Comparison of ENCODE assay signal across 9 cellular contexts in genomic region chr20:41411458-41411857, GRCh38. TPM values are rescaled to one million over a fixed set of nuclear protein-coding genes. Genes with fewer than 3 reads are reported as not detected.
A peak's percentile ranks its signal among the peaks of the same experiment; 100 is the strongest.
DNase-seq lines count a peak whose midpoint lies in the region; ATAC-seq, FAIRE-seq and TF ChIP-seq lines count a peak whose summit lies in the region.
"Had no signal": no experiment of that assay in that cellular context is flagged by ENCODE, and none has a peak within 500 bp of the region (broad histone marks: within the 10 kb centered on the region; RNA-seq: fewer than 3 reads in every experiment).

No MANE protein-coding gene starts in this region.

- H3K4me3 Mint-ChIP-seq in activated naive CD8-positive, alpha-beta T cell treated with anti-CD3 and anti-CD28 coated beads, Interleukin-2, amount 50 U/mL, for 24 hours, result no peak overlapping the region

- H3K4me3 ChIP-seq in A673 (ENCODE audit: low read depth, low read length, poor library complexity, severe bottlenecking) (no peak overlapping the region), HL-60 (replicated peaks; ENCODE audit: insufficient read depth, low read length) (no peak overlapping the region), kidney (ENCODE audit: low read length in 2 of 2) (no peak overlapping the region)

- H3K27me3 ChIP-seq in A673 (replicated peaks; ENCODE audit: insufficient read depth, low read depth, low read length, poor library complexity), result no peaks in the 10 kb centered on the region
- H3K27me3 ChIP-seq in HL-60 (ENCODE audit: insufficient read depth, poor library complexity, severe bottlenecking), result no peaks in the 10 kb centered on the region

- H3K27ac Mint-ChIP-seq in activated naive CD8-positive, alpha-beta T cell treated with anti-CD3 and anti-CD28 coated beads, Interleukin-2, amount 50 U/mL, for 24 hours, result no peak overlapping the region

- intact Hi-C loops in A673 (cut with micrococcal nuclease; ENCODE audit: unreplicated experiment) (no loop called here), kidney (cut with DNase I) (no loop called here)

- peaks cover 14% of the 10 kb centered on the region for H3K4me1 Mint-ChIP-seq in activated naive CD8-positive, alpha-beta T cell treated with anti-CD3 and anti-CD28 coated beads, Interleukin-2, amount 50 U/mL, for 24 hours

- no peaks in the 10 kb centered on the region for H3K4me1 ChIP-seq in A673 (ENCODE audit: insufficient read depth, low read length, poor library complexity, severe bottlenecking)
- H3K4me1 ChIP-seq in kidney (ENCODE audit: control insufficient read depth in 1 of 2, insufficient read depth in 1 of 2, low read depth in 1 of 2, low read length in 2 of 2), result no peaks in the 10 kb centered on the region

- H3K9me3 ChIP-seq in A673 (ENCODE audit: low read depth, low read length, poor library complexity, severe bottlenecking) (no peaks in the 10 kb centered on the region), kidney (ENCODE audit: control insufficient read depth in 1 of 2, low read length in 2 of 2) (no peaks in the 10 kb centered on the region)

- no peaks in the 10 kb centered on the region for H3K9me3 Mint-ChIP-seq in activated naive CD8-positive, alpha-beta T cell treated with anti-CD3 and anti-CD28 coated beads, Interleukin-2, amount 50 U/mL, for 24 hours

- CTCF ChIA-PET in A673 (lab: Charles Lee), result interaction anchor here (0.6 kb wide), 1 partner anchor 264 kb away, joined by 3 read pairs; no protein-coding TSS in a partner anchor

- H3K27ac ChIP-seq in A673 (ENCODE audit: low read depth, low read length, poor library complexity, severe bottlenecking) (no peak overlapping the region), HL-60 (replicated peaks) (no peak overlapping the region), kidney (ENCODE audit: low read depth in 2 of 2, low read length in 2 of 2) (no peak overlapping the region)

- no peak overlapping the region for H3K9ac ChIP-seq in kidney (ENCODE audit: low read length in 2 of 2)

- H3K36me3 ChIP-seq in A673 (ENCODE audit: insufficient read depth, low read length, poor library complexity, severe bottlenecking) (peaks cover 64% of the 10 kb centered on the region), kidney (ENCODE audit: control insufficient read depth in 1 of 2, insufficient read depth in 2 of 2, low read length in 2 of 2) (peaks cover 37 to 77% of the 10 kb centered on the region in 2 donors)

- peaks cover 22% of the 10 kb centered on the region for H3K36me3 Mint-ChIP-seq in activated naive CD8-positive, alpha-beta T cell treated with anti-CD3 and anti-CD28 coated beads, Interleukin-2, amount 50 U/mL, for 24 hours (ENCODE audit: low read depth)

- DNase-seq in A673 (ENCODE audit: low spot score), result peak; percentile 26
- DNase-seq in HL-60 (ENCODE audit: low read depth in 1 of 2, low spot score in 1 of 2), result no peak
- DNase-seq in amniotic stem cell (lab: John Stamatoyannopoulos, UW), result peak; percentile 44
- DNase-seq in kidney, result no peak
- no peak for DNase-seq in activated naive CD8-positive, alpha-beta T cell treated with anti-CD3 and anti-CD28 coated beads, Interleukin-2, amount 50 U/mL, for 24 hours
- DNase-seq in NCI-H2107 (lab: John Stamatoyannopoulos, UW), result no peak
- DNase-seq in activated CD4-positive, alpha-beta T cell treated with anti-CD3 and anti-CD28 coated beads, Interleukin-2, amount 50 U/mL, for 48 hours, result no peak
- DNase-seq in KG1 (lab: John Stamatoyannopoulos, UW), result no peak
- DNase-seq: caudate nucleus had no signal

- peak; percentile 56 for TF ChIP-seq CTCF in A673 (conservative IDR thresholded peaks at IDR 0.05; ENCODE audit: low read depth, low read length)
- TF ChIP-seq CTCF in HL-60 (IDR thresholded peaks at IDR 0.05; ENCODE audit: insufficient read depth, low read length), result peak; percentile 3
- TF ChIP-seq CTCF in kidney (IDR thresholded peaks at IDR 0.05; ENCODE audit: borderline replicate concordance, extremely low read depth, insufficient read depth), result peak; percentile 2

- no peak for ATAC-seq in activated naive CD8-positive, alpha-beta T cell treated with anti-CD3 and anti-CD28 coated beads, Interleukin-2, amount 50 U/mL, for 24 hours

- no TSS peak for BruUV-seq in A673 (replicated peaks; lab: Mats Ljungman, UMichigan)

- no peak for FAIRE-seq in kidney (lab: Jason Lieb, UNC)

- H3K27me3 Mint-ChIP-seq in activated naive CD8-positive, alpha-beta T cell treated with anti-CD3 and anti-CD28 coated beads, Interleukin-2, amount 50 U/mL, for 24 hours, result no peaks in the 10 kb centered on the region

- POLR2A ChIA-PET in A673 (lab: Charles Lee; ENCODE audit: low non-redundant PET), result no interaction called here

RNA-seq across cellular contexts. Expression of gene EMILIN3, which starts 44.8 kb away (rescaled TPM):
- 1.7 and 3.1 TPM in 2 replicates for total RNA-seq in A673 (2021)
- total RNA-seq in kidney, result 0.50 TPM
- 0.32 TPM for polyA plus RNA-seq in kidney (ENCODE audit: insufficient read depth, low read depth, low replicate concordance)

Comparison
In these comparisons a context has a peak if more than half of its experiments do, and no peak if none do; other contexts are left out.
1. DNase-seq: peak in A673 (single experiment) and amniotic stem cell (single experiment); none in HL-60 (0 of 2), kidney (single experiment), activated naive CD8-positive, alpha-beta T cell treated with anti-CD3 and anti-CD28 coated beads, Interleukin-2, amount 50 U/mL, for 24 hours (single experiment), NCI-H2107 (single experiment), activated CD4-positive, alpha-beta T cell treated with anti-CD3 and anti-CD28 coated beads, Interleukin-2, amount 50 U/mL, for 48 hours (0 of 2) and KG1 (single experiment).
2. CTCF ChIP-seq: peak in every context shown above with its lines; median percentile 56 in A673; 3 in HL-60; 2 in kidney.